In genomic region chr3:161500057-161500836, GRCh38 we compare ENCODE assay signal across 23 cellular contexts. TPM values are rescaled to one million over a fixed set of nuclear protein-coding genes. Genes with fewer than 3 reads are reported as not detected.
DNase-seq lines count a peak whose midpoint lies in the region; ATAC-seq and TF ChIP-seq lines count a peak whose summit lies in the region.
"Had no signal": no experiment of that assay in that cellular context is flagged by ENCODE, and none has a peak within 500 bp of the region (broad histone marks: within the 10 kb centered on the region; RNA-seq: fewer than 3 reads in every experiment).

No MANE protein-coding gene starts in this region.

- CTCF ChIA-PET in PC-3 (lab: Charles Lee) = no interaction called here

- no peaks in the 10 kb centered on the region for H3K27me3 ChIP-seq in PC-3 (ENCODE audit: low read length)
- H3K27me3 ChIP-seq: sigmoid colon, SJCRH30, tibial artery had no signal

- peak overlapping the region; percentile 62 for H3K27ac Mint-ChIP-seq in progenitor cell of endocrine pancreas
- H3K27ac Mint-ChIP-seq: activated B cell treated with CpG ODN at 0.5 μM for 24 hours; activated CD8-positive, alpha-beta T cell treated with anti-CD3 and anti-CD28 coated beads, Interleukin-2, amount 10 ng/mL, durations not matched to agents 7 days and 5 days; activated naive CD4-positive, alpha-beta T cell treated with anti-CD3 and anti-CD28 coated beads, Interleukin-2, amount 50 U/mL, for 24 hours; activated T-cell treated with anti-CD3 and anti-CD28 coated beads, Interleukin-2, amount 50 U/mL, for 24 hours; IgD-negative memory B cell had no signal

- no peaks in the 10 kb centered on the region for H3F3A ChIP-seq in PC-3 (ENCODE audit: low read length, unreplicated experiment)

- no peak overlapping the region for H3K4me3 ChIP-seq in PC-3 (ENCODE audit: low read length)
- H3K4me3 ChIP-seq: sigmoid colon, SJCRH30, tibial artery had no signal

- no peak for TF ChIP-seq CTCF in PC-3 (conservative IDR thresholded peaks at IDR 0.05; ENCODE audit: low read depth, low read length)
- TF ChIP-seq CTCF in progenitor cell of endocrine pancreas (IDR thresholded peaks at IDR 0.05; ENCODE audit: unreplicated experiment) = no peak

- H3K4me1 ChIP-seq in PC-3 (ENCODE audit: insufficient read depth, low read length) = peaks cover 10% of the 10 kb centered on the region
- H3K4me1 ChIP-seq: sigmoid colon, SJCRH30, tibial artery had no signal

- intact Hi-C loops in PC-3 (cut with micrococcal nuclease) = loop anchor here (1.0 kb wide), 1 partner anchor 56 kb away; no protein-coding TSS in a partner anchor

- H3K4me2 ChIP-seq in PC-3 (ENCODE audit: low read length) = peak overlapping the region; percentile 12; the same call in 1 of the 2 replicates

- H3K27me3 Mint-ChIP-seq in progenitor cell of endocrine pancreas = no peaks in the 10 kb centered on the region
- H3K27me3 Mint-ChIP-seq: activated B cell treated with CpG ODN at 0.5 μM for 24 hours, IgD-negative memory B cell had no signal

- H2AFZ ChIP-seq in PC-3 (ENCODE audit: low read length) = no peak overlapping the region

- no peak overlapping the region for H3K4me3 Mint-ChIP-seq in progenitor cell of endocrine pancreas (ENCODE audit: low read depth)
- H3K4me3 Mint-ChIP-seq: activated B cell treated with CpG ODN at 0.5 μM for 24 hours; activated CD8-positive, alpha-beta T cell treated with anti-CD3 and anti-CD28 coated beads, Interleukin-2, amount 10 ng/mL, durations not matched to agents 7 days and 5 days; activated naive CD4-positive, alpha-beta T cell treated with anti-CD3 and anti-CD28 coated beads, Interleukin-2, amount 50 U/mL, for 24 hours; activated T-cell treated with anti-CD3 and anti-CD28 coated beads, Interleukin-2, amount 50 U/mL, for 24 hours had no signal

- H3K9me2 ChIP-seq in PC-3 (replicated peaks; ENCODE audit: low read length) = no peaks in the 10 kb centered on the region

- H3K36me3 ChIP-seq in PC-3 (ENCODE audit: low read depth, low read length) = no peaks in the 10 kb centered on the region
- H3K36me3 ChIP-seq: sigmoid colon, SJCRH30, tibial artery had no signal

- peak; percentile 86 for ATAC-seq in PC-3
- no peak for ATAC-seq in GM21825 (IDR thresholded peaks at IDR 0.05; ENCODE audit: unreplicated experiment)
- ATAC-seq: activated CD8-positive, alpha-beta T cell treated with anti-CD3 and anti-CD28 coated beads, Interleukin-2, amount 10 ng/mL, durations not matched to agents 7 days and 5 days had no signal

- no peak overlapping the region for H3K27ac ChIP-seq in PC-3 (ENCODE audit: low read length)
- H3K27ac ChIP-seq: sigmoid colon, SJCRH30, tibial artery had no signal

- no peaks in the 10 kb centered on the region; the same call in 1 of the 2 replicates for H3K9me3 ChIP-seq in PC-3 (ENCODE audit: low read length)
- H3K9me3 ChIP-seq: tibial artery had no signal

- BruUV-seq in PC-3 (replicated peaks; lab: Mats Ljungman, UMichigan) = no TSS peak

- H3K9me3 Mint-ChIP-seq in progenitor cell of endocrine pancreas (ENCODE audit: low read depth) = peaks cover 5% of the 10 kb centered on the region
- H3K9me3 Mint-ChIP-seq: activated B cell treated with CpG ODN at 0.5 μM for 24 hours; activated naive CD4-positive, alpha-beta T cell treated with anti-CD3 and anti-CD28 coated beads, Interleukin-2, amount 50 U/mL, for 24 hours had no signal

- H3K9ac ChIP-seq in PC-3 (ENCODE audit: low read length) = no peak overlapping the region

- DNase-seq in HCEC 1CT (peak; percentile 17), PC-3 (peak; percentile 51), glomerular visceral epithelial cell (ENCODE audit: extremely low spot score) (peak; percentile 22), progenitor cell of endocrine pancreas (ENCODE audit: low spot score, unreplicated experiment) (no peak), hepatic stellate cell (ENCODE audit: low spot score) (no peak), GF-D8 (lab: John Stamatoyannopoulos, UW) (no peak)
- DNase-seq in activated effector memory CD4-positive, alpha-beta T cell treated with anti-CD3 and anti-CD28 coated beads, Interleukin-2, amount 50 U/mL, for 16 hours = no peak
- DNase-seq: activated B cell treated with CpG ODN at 0.5 μM for 24 hours; activated CD8-positive, alpha-beta T cell treated with anti-CD3 and anti-CD28 coated beads, Interleukin-2, amount 10 ng/mL, durations not matched to agents 7 days and 5 days; activated T-cell treated with anti-CD3 and anti-CD28 coated beads, Interleukin-2, amount 50 U/mL, for 24 hours; NCI-H1930; NCI-H446; nucleus accumbens; sigmoid colon; SJCRH30; stimulated activated CD4-positive, alpha-beta T cell treated with anti-CD3 and anti-CD28 coated beads, Interleukin-1b, Interleukin-23, amount 100 ng/mL, for 48 hours; stimulated activated naive CD4-positive, alpha-beta T cell; tibial artery had no signal

- peaks cover 24% of the 10 kb centered on the region for H3K4me1 Mint-ChIP-seq in progenitor cell of endocrine pancreas (ENCODE audit: low read depth)
- H3K4me1 Mint-ChIP-seq: activated B cell treated with CpG ODN at 0.5 μM for 24 hours; activated naive CD4-positive, alpha-beta T cell treated with anti-CD3 and anti-CD28 coated beads, Interleukin-2, amount 50 U/mL, for 24 hours; IgD-negative memory B cell had no signal

- H4K20me1 ChIP-seq in PC-3 (ENCODE audit: low read length) = no peaks in the 10 kb centered on the region

- peaks cover 1% of the 10 kb centered on the region for H3K36me3 Mint-ChIP-seq in progenitor cell of endocrine pancreas (ENCODE audit: insufficient read depth)
- H3K36me3 Mint-ChIP-seq: activated naive CD4-positive, alpha-beta T cell treated with anti-CD3 and anti-CD28 coated beads, Interleukin-2, amount 50 U/mL, for 24 hours; IgD-negative memory B cell had no signal

- POLR2A ChIA-PET in PC-3 (lab: Charles Lee; ENCODE audit: unreplicated experiment) = interaction anchor here (0.5 to 0.6 kb wide), 2 partner anchors 18 to 142 kb away, joined by 4 to 5 read pairs; no protein-coding TSS in a partner anchor

- no peaks in the 10 kb centered on the region for H3K79me2 ChIP-seq in PC-3 (ENCODE audit: low read length)

RNA-seq across cellular contexts. Expression of gene OTOL1, which starts 3.6 kb away (rescaled TPM):
- total RNA-seq in PC-3 (2014; rRNA removed) = not detected in 2 replicates
- not detected in 2 replicates for total RNA-seq in progenitor cell of endocrine pancreas
- total RNA-seq: activated B cell treated with CpG ODN at 0.5 μM for 24 hours; activated CD8-positive, alpha-beta T cell treated with anti-CD3 and anti-CD28 coated beads, Interleukin-2, amount 10 ng/mL, durations not matched to agents 7 days and 5 days; lower leg skin; sigmoid colon; SJCRH30; T-helper 2 cell treated with Interferon-gamma antibody and Interleukin-4, amounts not matched to agents 100 ng/mL and 5 ng/mL, for 36 hours had no signal

Comparison
In these comparisons a context has a peak if more than half of its experiments do, and no peak if none do; other contexts are left out.
1. DNase-seq: peak in HCEC 1CT (single experiment), PC-3 (single experiment) and glomerular visceral epithelial cell (single experiment); none in progenitor cell of endocrine pancreas (single experiment), hepatic stellate cell (single experiment), activated effector memory CD4-positive, alpha-beta T cell treated with anti-CD3 and anti-CD28 coated beads, Interleukin-2, amount 50 U/mL, for 16 hours (single experiment) and GF-D8 (single experiment).